9 cellular contexts compared by ENCODE assay signal in genomic region chr18:54388203-54389142, GRCh38. TPM values are rescaled to one million over a fixed set of nuclear protein-coding genes. Genes with fewer than 3 reads are reported as not detected.
DNase-seq lines count a peak whose midpoint lies in the region; ATAC-seq and TF ChIP-seq lines count a peak whose summit lies in the region.
"Had no signal": no experiment of that assay in that cellular context is flagged by ENCODE, and none has a peak within 500 bp of the region (broad histone marks: within the 10 kb centered on the region; RNA-seq: fewer than 3 reads in every experiment).

No MANE protein-coding gene starts in this region.

- H3K4me1 Mint-ChIP-seq in natural killer cell treated with Interleukin-12 subunit alpha and Interleukin-12 subunit beta and Interleukin-15 and Interleukin-18, amount 100 ng/mL, for 72 hours (ENCODE audit: low read depth in 2 of 2), result peaks cover 17 to 23% of the 10 kb centered on the region in 2 donors

- peak; percentile 55 for DNase-seq in NCI-H69 (lab: John Stamatoyannopoulos, UW)
- peak; percentile 91 for DNase-seq in brain microvascular endothelial cell
- peak; percentile 74 for DNase-seq in natural killer cell treated with Interleukin-12 subunit alpha and Interleukin-12 subunit beta and Interleukin-15 and Interleukin-18, amount 100 ng/mL, for 72 hours (ENCODE audit: low spot score)
- DNase-seq in 8988T, result no peak
- DNase-seq in SHP77 (lab: John Stamatoyannopoulos, UW), result no peak

- in situ Hi-C loops in brain microvascular endothelial cell (cut with HindIII; ENCODE audit: low pct_ligation_motif_present, low sequenced_read_pairs), result no loop called here

- H3K9me3 Mint-ChIP-seq in natural killer cell treated with Interleukin-12 subunit alpha and Interleukin-12 subunit beta and Interleukin-15 and Interleukin-18, amount 100 ng/mL, for 72 hours, result no peaks in the 10 kb centered on the region
- H3K9me3 Mint-ChIP-seq: T-helper 1 cell treated with Interleukin-12 subunit alpha and Interleukin-12 subunit beta and Interleukin-4 antibody, amounts not matched to agents 30 μg/mL and 1 μg/mL, for 36 hours had no signal

- peaks cover 0 to 2% of the 10 kb centered on the region in 2 donors for H3K27me3 Mint-ChIP-seq in natural killer cell treated with Interleukin-12 subunit alpha and Interleukin-12 subunit beta and Interleukin-15 and Interleukin-18, amount 100 ng/mL, for 72 hours

- no peak overlapping the region for H3K9ac ChIP-seq in BLaER1

- H3K27ac ChIP-seq in BLaER1, result peak overlapping the region; percentile 8; the same call in 1 of the 2 replicates
- peak overlapping the region; percentile 49 for H3K27ac ChIP-seq in brain microvascular endothelial cell

- peak overlapping the region; percentile 4 to 64 for H3K27ac Mint-ChIP-seq in natural killer cell treated with Interleukin-12 subunit alpha and Interleukin-12 subunit beta and Interleukin-15 and Interleukin-18, amount 100 ng/mL, for 72 hours
- H3K27ac Mint-ChIP-seq: T-helper 1 cell treated with Interleukin-12 subunit alpha and Interleukin-12 subunit beta and Interleukin-4 antibody, amounts not matched to agents 30 μg/mL and 1 μg/mL, for 36 hours had no signal

- peak overlapping the region; percentile 56 for H3K4me2 ChIP-seq in BLaER1

- H3K4me3 Mint-ChIP-seq in natural killer cell treated with Interleukin-12 subunit alpha and Interleukin-12 subunit beta and Interleukin-15 and Interleukin-18, amount 100 ng/mL, for 72 hours, result peak overlapping the region; percentile 65
- H3K4me3 Mint-ChIP-seq: T-helper 1 cell treated with Interleukin-12 subunit alpha and Interleukin-12 subunit beta and Interleukin-4 antibody, amounts not matched to agents 30 μg/mL and 1 μg/mL, for 36 hours had no signal

- peak; percentile 87 for ATAC-seq in GM18861 (IDR thresholded peaks at IDR 0.05; ENCODE audit: unreplicated experiment)
- ATAC-seq in HG02943 (IDR thresholded peaks at IDR 0.05; ENCODE audit: low read depth, unreplicated experiment), result peak; percentile 91
- ATAC-seq in natural killer cell treated with Interleukin-12 subunit alpha and Interleukin-12 subunit beta and Interleukin-15 and Interleukin-18, amount 100 ng/mL, for 72 hours, result peak; percentile 95 to 98

- H3K9me3 ChIP-seq in BLaER1, result no peaks in the 10 kb centered on the region

- H3K27me3 ChIP-seq in BLaER1 (no peaks in the 10 kb centered on the region), brain microvascular endothelial cell (replicated peaks) (no peaks in the 10 kb centered on the region)

- H3K4me3 ChIP-seq in BLaER1, result no peak overlapping the region
- no peak overlapping the region for H3K4me3 ChIP-seq in brain microvascular endothelial cell (ENCODE audit: low read depth, low read length)

- H3K4me1 ChIP-seq in BLaER1, result peaks cover 12% of the 10 kb centered on the region

- no peak for TF ChIP-seq CTCF in brain microvascular endothelial cell (IDR thresholded peaks at IDR 0.05; ENCODE audit: low read depth, low read length, missing control alignments)

- no peaks in the 10 kb centered on the region for H4K20me1 ChIP-seq in BLaER1

- H3K36me3 Mint-ChIP-seq in natural killer cell treated with Interleukin-12 subunit alpha and Interleukin-12 subunit beta and Interleukin-15 and Interleukin-18, amount 100 ng/mL, for 72 hours, result no peaks in the 10 kb centered on the region

- H3K36me3 ChIP-seq in BLaER1 (no peaks in the 10 kb centered on the region), brain microvascular endothelial cell (replicated peaks) (no peaks in the 10 kb centered on the region)

RNA-seq across cellular contexts. Expression of gene C18orf54, which starts 30.8 kb away (rescaled TPM):
- 10 to 100 TPM in 1 of 2 donors, 1 to 10 TPM in 1; 5.9 to 12.4 TPM for total RNA-seq in natural killer cell treated with Interleukin-12 subunit alpha and Interleukin-12 subunit beta and Interleukin-15 and Interleukin-18, amount 100 ng/mL, for 72 hours

RNA-seq across cellular contexts. Expression of gene STARD6, which starts 30.8 kb away (rescaled TPM):
- total RNA-seq in natural killer cell treated with Interleukin-12 subunit alpha and Interleukin-12 subunit beta and Interleukin-15 and Interleukin-18, amount 100 ng/mL, for 72 hours, result not detected

Comparison
In these comparisons a context has a peak if more than half of its experiments do, and no peak if none do; other contexts are left out.
1. DNase-seq: peak in NCI-H69 (single experiment), brain microvascular endothelial cell (single experiment) and natural killer cell treated with Interleukin-12 subunit alpha and Interleukin-12 subunit beta and Interleukin-15 and Interleukin-18, amount 100 ng/mL, for 72 hours (single experiment); none in 8988T (single experiment) and SHP77 (0 of 2).
2. Peak in every context shown above with its lines, with median percentiles within 50 percentile points of each other: ATAC-seq.